Comparison of ENCODE assay signal across 12 cellular contexts in genomic region chr4:152348670-152349069, GRCh38.
A peak's percentile ranks its signal among the peaks of the same experiment; 100 is the strongest.
DNase-seq lines count a peak whose midpoint lies in the region; ATAC-seq and TF ChIP-seq lines count a peak whose summit lies in the region.
"Had no signal": no experiment of that assay in that cellular context is flagged by ENCODE, and none has a peak within 500 bp of the region (broad histone marks: within the 10 kb centered on the region; RNA-seq: fewer than 3 reads in every experiment).

No MANE protein-coding gene starts in this region.

- CTCF ChIA-PET in HEK293T (lab: Yijun Ruan, JAX) (interaction anchor here (1.0 kb wide), 1 partner anchor 303 kb away, joined by 3 read pairs; no protein-coding TSS in a partner anchor), mammary epithelial cell (lab: Charles Lee; ENCODE audit: low non-redundant PET) (interaction anchor here (0.7 kb wide), 1 partner anchor 722 kb away, joined by 3 read pairs; no protein-coding TSS in a partner anchor), WTC11 (lab: Charles Lee) (interaction anchor here (0.7 to 0.8 kb wide), 3 partner anchors 13 to 35 kb away, joined by 3 read pairs; no protein-coding TSS in a partner anchor)

- H3K4me2 ChIP-seq in mammary epithelial cell (ENCODE audit: insufficient read depth, low read depth, low read length) = peak overlapping the region; percentile 92

- peak overlapping the region; percentile 57 to 96 (median 94) for H3K4me3 ChIP-seq in mammary epithelial cell (replicated peaks in 1 of 3; ENCODE audit: insufficient read depth in 1 of 3, low read depth in 2 of 3, low read length in 3 of 3)
- H3K4me3 ChIP-seq: body of pancreas, upper lobe of right lung had no signal

- H3K27me3 Mint-ChIP-seq in nephron progenitor cell (ENCODE audit: low read depth, poor library complexity) (no peaks in the 10 kb centered on the region), WTC11 (ENCODE audit: low read depth) (no peaks in the 10 kb centered on the region)
- H3K27me3 Mint-ChIP-seq: B cell had no signal

- no peaks in the 10 kb centered on the region for H3K9me3 ChIP-seq in mammary epithelial cell (replicated peaks; ENCODE audit: insufficient read depth, low read length)
- H3K9me3 ChIP-seq: body of pancreas, upper lobe of right lung had no signal

- WGBS in mammary epithelial cell (ENCODE audit: low coverage, missing lambda C conversion rate) = 46% methylated on average over 1 of the region's 1 CpG

- no peak overlapping the region for H2AFZ ChIP-seq in mammary epithelial cell (ENCODE audit: low read depth, low read length)

- ATAC-seq in HG03354 (IDR thresholded peaks at IDR 0.05; ENCODE audit: poor library complexity, severe bottlenecking, unreplicated experiment) (no peak), WTC11 (no peak)
- ATAC-seq: body of pancreas, upper lobe of right lung had no signal

- H3K9ac ChIP-seq in mammary epithelial cell (ENCODE audit: insufficient read depth, low read length) = peak overlapping the region; percentile 17

- no peaks in the 10 kb centered on the region for H4K20me1 ChIP-seq in mammary epithelial cell (ENCODE audit: insufficient read depth, low read length)

- H3K4me1 Mint-ChIP-seq in nephron progenitor cell (peaks cover 39% of the 10 kb centered on the region), WTC11 (peaks cover 15% of the 10 kb centered on the region)

- peaks cover 14% of the 10 kb centered on the region for H3K36me3 Mint-ChIP-seq in nephron progenitor cell (ENCODE audit: low read depth)
- no peaks in the 10 kb centered on the region for H3K36me3 Mint-ChIP-seq in WTC11

- TF ChIP-seq CTCF in mammary epithelial cell (conservative IDR thresholded peaks at IDR 0.05 in 1 of 2, IDR thresholded peaks at IDR 0.05 in 1 of 2; ENCODE audit: extremely low read depth in 1 of 2, insufficient read depth in 1 of 2, low read depth in 1 of 2, low read length in 2 of 2) = peak; percentile 34 to 64
- TF ChIP-seq CTCF in nephron progenitor cell (IDR thresholded peaks at IDR 0.05) = peak; percentile 19
- TF ChIP-seq CTCF in WTC11 (IDR thresholded peaks at IDR 0.05) = no peak

- BruUV-seq in mammary epithelial cell (replicated peaks; lab: Mats Ljungman, UMichigan) = no TSS peak

- peaks cover 82% of the 10 kb centered on the region for H3K79me2 ChIP-seq in mammary epithelial cell (ENCODE audit: insufficient read depth, low read length)

- peak; percentile 9 for DNase-seq in NCI-H2029 (lab: John Stamatoyannopoulos, UW)
- no peak for DNase-seq in NCI-H2029 treated with DMSO at 0.1 percent for 48 hours (lab: John Stamatoyannopoulos, UW)
- DNase-seq in HEK293T (ENCODE audit: extremely low spot score) = no peak
- peak; percentile 27 for DNase-seq in mammary epithelial cell
- no peak for DNase-seq in nephron progenitor cell
- no peak for DNase-seq in posterior vena cava (ENCODE audit: low spot score)
- no peak for DNase-seq in WTC11 (ENCODE audit: low spot score)
- DNase-seq: body of pancreas, NCI-H2081 treated with DMSO at 0.1 percent for 48 hours, upper lobe of right lung had no signal

- H3K4me1 ChIP-seq in mammary epithelial cell (ENCODE audit: insufficient read depth, low read length) = peaks cover 22% of the 10 kb centered on the region
- H3K4me1 ChIP-seq: upper lobe of right lung had no signal

- peak overlapping the region; percentile 92 for H3K27ac ChIP-seq in mammary epithelial cell (ENCODE audit: insufficient read depth, low read depth, low read length)
- H3K27ac ChIP-seq: body of pancreas, upper lobe of right lung had no signal

- in situ Hi-C loops in mammary epithelial cell (cut with MboI; ENCODE audit: low sequenced_read_pairs in 2 of 2) = no loop called here

- peaks cover 16% of the 10 kb centered on the region for H3K36me3 ChIP-seq in mammary epithelial cell (ENCODE audit: insufficient read depth, low read length)

- H3K4me3 Mint-ChIP-seq in nephron progenitor cell (no peak overlapping the region), WTC11 (no peak overlapping the region)
- H3K4me3 Mint-ChIP-seq: B cell had no signal

- no peaks in the 10 kb centered on the region for H3K9me3 Mint-ChIP-seq in nephron progenitor cell
- H3K9me3 Mint-ChIP-seq in WTC11 = no peaks in the 10 kb centered on the region

- no peaks in the 10 kb centered on the region for H3K27me3 ChIP-seq in mammary epithelial cell (ENCODE audit: insufficient read depth, low read length)
- H3K27me3 ChIP-seq: body of pancreas, upper lobe of right lung had no signal

- POLR2A ChIA-PET in HEK293T (lab: Yijun Ruan, JAX) = no interaction called here
- POLR2A ChIA-PET in WTC11 (lab: Charles Lee) = no interaction called here

- dilution Hi-C loops in mammary epithelial cell (cut with HindIII; ENCODE audit: low sequenced_read_pairs) = no loop called here

- intact Hi-C loops in mammary epithelial cell (cut with micrococcal nuclease) = no loop called here
- intact Hi-C loops in posterior vena cava (cut with DNase I) = no loop called here

- H3K27ac Mint-ChIP-seq in nephron progenitor cell (no peak overlapping the region), WTC11 (no peak overlapping the region)
- H3K27ac Mint-ChIP-seq: B cell had no signal

TF ChIP-seq in HEK293T, 16 proteins besides CTCF, POLR2A, EP300 and RAD21:
- TF ChIP-seq PKNOX1 (IDR thresholded peaks at IDR 0.05) (peak; percentile 59), SUZ12 (IDR thresholded peaks at IDR 0.05) (no peak)

TF ChIP-seq in WTC11, 78 proteins besides CTCF, POLR2A, EP300 and RAD21:
- no peak for TF ChIP-seq TEAD4 (CRISPR knock-in tag; IDR thresholded peaks at IDR 0.05)
- TF ChIP-seq ZNF425 (CRISPR knock-in tag; conservative IDR thresholded peaks at IDR 0.05) = no peak
- no peak for TF ChIP-seq NFATC4 (CRISPR knock-in tag; IDR thresholded peaks at IDR 0.05)
- TF ChIP-seq FOXK1 (CRISPR knock-in tag; IDR thresholded peaks at IDR 0.05) = no peak
- no peak for TF ChIP-seq SP1 (CRISPR knock-in tag; conservative IDR thresholded peaks at IDR 0.05)
- TF ChIP-seq ZNF263 (CRISPR knock-in tag; IDR thresholded peaks at IDR 0.05; ENCODE audit: low read depth) = no peak
- no peak for TF ChIP-seq MYBL2 (CRISPR knock-in tag; IDR thresholded peaks at IDR 0.05)
- no peak for TF ChIP-seq RELA (CRISPR knock-in tag; IDR thresholded peaks at IDR 0.05; ENCODE audit: borderline replicate concordance)

Comparison
In these comparisons a context has a peak if more than half of its experiments do, and no peak if none do; other contexts are left out.
1. DNase-seq: peak in NCI-H2029 (single experiment) and mammary epithelial cell (single experiment); none in NCI-H2029 treated with DMSO at 0.1 percent for 48 hours (single experiment), HEK293T (single experiment), nephron progenitor cell (single experiment), posterior vena cava (single experiment) and WTC11 (single experiment).